In the genomic region with DNA sequence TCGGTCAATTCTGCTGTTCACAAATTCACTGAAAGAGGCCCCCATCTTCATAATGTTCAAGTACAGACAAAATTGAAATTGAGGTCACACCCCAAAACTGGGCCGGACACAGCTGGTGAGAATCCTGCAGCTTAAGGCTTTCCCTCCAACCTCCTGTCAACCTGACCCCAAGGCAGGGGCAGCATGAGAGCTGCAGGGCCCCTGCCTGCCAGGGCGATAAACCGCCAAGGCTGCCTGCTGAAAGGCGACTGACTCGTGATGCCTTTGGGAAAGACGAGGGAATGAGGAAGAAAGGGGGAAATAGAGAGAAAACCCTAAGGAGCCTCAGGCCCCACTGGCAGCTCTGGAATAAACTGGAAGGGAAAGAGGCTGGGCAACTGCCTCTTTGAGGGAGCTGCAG, we compare ENCODE assay signal across 17 cellular contexts.
"Had no signal": no experiment of that assay in that cellular context is flagged by ENCODE, and none has a peak within 500 bp of the region (broad histone marks: within the 10 kb centered on the region; RNA-seq: fewer than 3 reads in every experiment).

No MANE protein-coding gene starts in this region.

- H3K9ac ChIP-seq: SK-N-SH had no signal

- H3K9me3 ChIP-seq: SK-N-SH had no signal

- DNase-seq: KBM-7, MV-4-11, NCI-H1048, NCI-H1105, NCI-H1417, NCI-H1436 treated with DMSO at 0.1 percent for 48 hours, NCI-H1694, NCI-H187 treated with DMSO at 0.1 percent for 48 hours, NCI-H2029 treated with DMSO at 0.1 percent for 48 hours, NCI-H2171 treated with DMSO at 0.1 percent for 48 hours, NCI-H345, NCI-H446 treated with DMSO at 0.1 percent for 48 hours, NCI-H510A treated with DMSO at 0.1 percent for 48 hours, NCI-H526, RPMI8226, SHP77, SK-N-SH had no signal

- H3K4me2 ChIP-seq: SK-N-SH had no signal
